Comparison of ENCODE assay signal across 38 cellular contexts in genomic region chr15:45143946-45144345, GRCh38. TPM values are rescaled to one million over a fixed set of nuclear protein-coding genes. Genes with fewer than 3 reads are reported as not detected.
"Had no signal": no experiment of that assay in that cellular context is flagged by ENCODE, and none has a peak within 500 bp of the region (broad histone marks: within the 10 kb centered on the region; RNA-seq: fewer than 3 reads in every experiment).

No MANE protein-coding gene starts in this region.

- H3K36me3 ChIP-seq: ascending aorta, cardiac muscle cell had no signal

- ATAC-seq: activated CD8-positive, alpha-beta T cell treated with anti-CD3 and anti-CD28 coated beads for 36 hours; activated naive CD8-positive, alpha-beta T cell treated with anti-CD3 and anti-CD28 coated beads, Interleukin-2, amount 50 U/mL, for 24 hours; activated T-cell treated with anti-CD3 and anti-CD28 coated beads, Interleukin-2, amount 50 U/mL, for 4 hours; activated T-cell treated with anti-CD3 and anti-CD28 coated beads, Interleukin-2, amount 50 U/mL, for 72 hours; activated T-helper 17 cell treated with anti-CD3 and anti-CD28 coated beads, Interleukin-2, amount 50 U/mL, for 72 hours had no signal

- H3K27me3 ChIP-seq: ascending aorta had no signal

- H3K27me3 Mint-ChIP-seq: activated B cell treated with CpG ODN at 0.5 μM for 24 hours; activated CD4-positive, alpha-beta memory T cell treated with anti-CD3 and anti-CD28 coated beads for 36 hours; activated CD4-positive, alpha-beta T cell treated with anti-CD3 and anti-CD28 coated beads, Interleukin-2, amount 10 ng/mL, durations not matched to agents 24 days and 14 days; activated CD8-positive, alpha-beta T cell treated with anti-CD3 and anti-CD28 coated beads for 36 hours; activated naive CD4-positive, alpha-beta T cell treated with anti-CD3 and anti-CD28 coated beads, Interleukin-2, amount 50 U/mL, for 24 hours; activated naive CD8-positive, alpha-beta T cell; activated naive CD8-positive, alpha-beta T cell treated with anti-CD3 and anti-CD28 coated beads, Interleukin-2, amount 10 ng/mL, durations not matched to agents 7 days and 5 days; activated naive CD8-positive, alpha-beta T cell treated with anti-CD3 and anti-CD28 coated beads, Interleukin-2, amount 50 U/mL, for 24 hours; activated T-helper 17 cell treated with anti-CD3 and anti-CD28 coated beads, Interleukin-2, amount 50 U/mL, for 72 hours; central memory CD8-positive, alpha-beta T cell had no signal

- H3K36me3 Mint-ChIP-seq: activated CD4-positive, alpha-beta memory T cell treated with anti-CD3 and anti-CD28 coated beads for 36 hours; activated naive CD4-positive, alpha-beta T cell treated with anti-CD3 and anti-CD28 coated beads, Interleukin-2, amount 50 U/mL, for 24 hours; activated naive CD8-positive, alpha-beta T cell; activated naive CD8-positive, alpha-beta T cell treated with anti-CD3 and anti-CD28 coated beads, Interleukin-2, amount 10 ng/mL, durations not matched to agents 7 days and 5 days; brain had no signal

- H3K9me3 Mint-ChIP-seq: activated B cell treated with CpG ODN at 0.5 μM for 24 hours; activated CD4-positive, alpha-beta memory T cell treated with anti-CD3 and anti-CD28 coated beads for 36 hours; activated CD4-positive, alpha-beta T cell treated with anti-CD3 and anti-CD28 coated beads, Interleukin-2, amount 10 ng/mL, durations not matched to agents 24 days and 14 days; activated CD8-positive, alpha-beta T cell treated with anti-CD3 and anti-CD28 coated beads for 36 hours; activated naive CD4-positive, alpha-beta T cell treated with anti-CD3 and anti-CD28 coated beads for 36 hours; activated naive CD4-positive, alpha-beta T cell treated with anti-CD3 and anti-CD28 coated beads, Interleukin-2, amount 50 U/mL, for 24 hours; activated naive CD8-positive, alpha-beta T cell treated with anti-CD3 and anti-CD28 coated beads, Interleukin-2, amount 10 ng/mL, durations not matched to agents 7 days and 5 days; activated naive CD8-positive, alpha-beta T cell treated with anti-CD3 and anti-CD28 coated beads, Interleukin-2, amount 50 U/mL, for 24 hours; activated T-cell treated with anti-CD3 and anti-CD28 coated beads, Interleukin-2, amount 50 U/mL, for 4 hours; activated T-cell treated with anti-CD3 and anti-CD28 coated beads, Interleukin-2, amount 50 U/mL, for 72 hours; activated T-helper 1 cell treated with anti-CD3 and anti-CD28 coated beads, Interleukin-12 subunit alpha, Interleukin-12 subunit beta, Interleukin-2, Interleukin-4 antibody, amounts not matched to agents 30 ng/mL and 10 ng/mL and 1 ng/mL, durations not matched to agents 14 hours and 24 hours and 36 hours; activated T-helper 17 cell treated with anti-CD3 and anti-CD28 coated beads, Interleukin-2, amount 50 U/mL, for 72 hours; brain; central memory CD8-positive, alpha-beta T cell; T-helper 1 cell treated with Interleukin-12 subunit alpha and Interleukin-12 subunit beta and Interleukin-4 antibody, amounts not matched to agents 30 μg/mL and 1 μg/mL, for 36 hours; T-helper 2 cell treated with Interferon-gamma antibody and Interleukin-4, amounts not matched to agents 5 μg/mL and 100 μg/mL, for 36 hours had no signal

- H3K4me1 ChIP-seq: ascending aorta had no signal

- H3K4me3 ChIP-seq: ascending aorta, cardiac muscle cell had no signal

- H3K9me3 ChIP-seq: ascending aorta had no signal

- DNase-seq: activated B cell treated with CpG ODN at 0.5 μM for 24 hours; activated CD4-positive, alpha-beta memory T cell treated with anti-CD3 and anti-CD28 coated beads for 36 hours; activated CD4-positive, alpha-beta T cell treated with anti-CD3 and anti-CD28 coated beads for 4 hours; activated CD4-positive, alpha-beta T cell treated with anti-CD3 and anti-CD28 coated beads, Interleukin-2, amount 10 ng/mL, durations not matched to agents 24 days and 14 days; activated CD4-positive, alpha-beta T cell treated with anti-CD3 and anti-CD28 coated beads, Interleukin-2, amount 50 U/mL, for 1 hour; activated CD4-positive, alpha-beta T cell treated with anti-CD3 and anti-CD28 coated beads, Interleukin-2, amount 50 U/mL, for 4 hours; activated CD4-positive, CD25-positive, alpha-beta regulatory T cell treated with anti-CD3 and anti-CD28 coated beads, Interleukin-2, amount 50 U/mL, for 72 hours; activated CD8-positive, alpha-beta memory T cell treated with anti-CD3 and anti-CD28 coated beads, Interleukin-2, amount 50 U/mL, for 4 hours; activated CD8-positive, alpha-beta T cell treated with anti-CD3 and anti-CD28 coated beads for 36 hours; activated effector memory CD4-positive, alpha-beta T cell treated with anti-CD3 and anti-CD28 coated beads, Interleukin-2, amount 50 U/mL, for 16 hours; activated gamma-delta T cell treated with Interleukin-2 at 50 U/mL for 16 hours; activated naive CD4-positive, alpha-beta T cell; activated naive CD4-positive, alpha-beta T cell treated with anti-CD3 and anti-CD28 coated beads for 36 hours; activated naive CD8-positive, alpha-beta T cell treated with anti-CD3 and anti-CD28 coated beads, Interleukin-2, amount 10 ng/mL, durations not matched to agents 7 days and 5 days; activated naive CD8-positive, alpha-beta T cell treated with anti-CD3 and anti-CD28 coated beads, Interleukin-2, amount 50 U/mL, for 24 hours; activated T-cell treated with anti-CD3 and anti-CD28 coated beads for 4 hours; activated T-cell treated with anti-CD3 and anti-CD28 coated beads, Interleukin-2, amount 50 U/mL, for 1 hour; activated T-cell treated with anti-CD3 and anti-CD28 coated beads, Interleukin-2, amount 50 U/mL, for 4 hours; activated T-cell treated with anti-CD3 and anti-CD28 coated beads, Interleukin-2, amount 50 U/mL, for 72 hours; amygdala; anterior cingulate cortex; cerebellar nuclear complex; T-helper 1 cell; T-helper 2 cell; T-helper 9 cell had no signal

- H3K27ac ChIP-seq: ascending aorta, cardiac muscle cell, VCaP had no signal

- H3K4me3 Mint-ChIP-seq: activated B cell treated with CpG ODN at 0.5 μM for 24 hours; activated CD4-positive, alpha-beta memory T cell treated with anti-CD3 and anti-CD28 coated beads for 36 hours; activated CD4-positive, alpha-beta T cell treated with anti-CD3 and anti-CD28 coated beads, Interleukin-2, amount 10 ng/mL, durations not matched to agents 24 days and 14 days; activated CD8-positive, alpha-beta T cell treated with anti-CD3 and anti-CD28 coated beads for 36 hours; activated naive CD4-positive, alpha-beta T cell treated with anti-CD3 and anti-CD28 coated beads for 36 hours; activated naive CD4-positive, alpha-beta T cell treated with anti-CD3 and anti-CD28 coated beads, Interleukin-2, amount 50 U/mL, for 24 hours; activated naive CD8-positive, alpha-beta T cell; activated naive CD8-positive, alpha-beta T cell treated with anti-CD3 and anti-CD28 coated beads, Interleukin-2, amount 10 ng/mL, durations not matched to agents 7 days and 5 days; activated naive CD8-positive, alpha-beta T cell treated with anti-CD3 and anti-CD28 coated beads, Interleukin-2, amount 50 U/mL, for 24 hours; activated T-cell treated with anti-CD3 and anti-CD28 coated beads, Interleukin-2, amount 50 U/mL, for 4 hours; activated T-cell treated with anti-CD3 and anti-CD28 coated beads, Interleukin-2, amount 50 U/mL, for 72 hours; activated T-helper 1 cell treated with anti-CD3 and anti-CD28 coated beads, Interleukin-12 subunit alpha, Interleukin-12 subunit beta, Interleukin-2, Interleukin-4 antibody, amounts not matched to agents 30 ng/mL and 10 ng/mL and 1 ng/mL, durations not matched to agents 14 hours and 24 hours and 36 hours; activated T-helper 17 cell treated with anti-CD3 and anti-CD28 coated beads, Interleukin-2, amount 50 U/mL, for 72 hours; brain; central memory CD8-positive, alpha-beta T cell; T-helper 1 cell treated with Interleukin-12 subunit alpha and Interleukin-12 subunit beta and Interleukin-4 antibody, amounts not matched to agents 30 μg/mL and 1 μg/mL, for 36 hours; T-helper 2 cell treated with Interferon-gamma antibody and Interleukin-4, amounts not matched to agents 5 μg/mL and 100 μg/mL, for 36 hours had no signal

- H3K4me1 Mint-ChIP-seq: activated B cell treated with CpG ODN at 0.5 μM for 24 hours; activated CD4-positive, alpha-beta T cell treated with anti-CD3 and anti-CD28 coated beads, Interleukin-2, amount 10 ng/mL, durations not matched to agents 24 days and 14 days; activated naive CD4-positive, alpha-beta T cell treated with anti-CD3 and anti-CD28 coated beads, Interleukin-2, amount 50 U/mL, for 24 hours; activated naive CD8-positive, alpha-beta T cell treated with anti-CD3 and anti-CD28 coated beads, Interleukin-2, amount 10 ng/mL, durations not matched to agents 7 days and 5 days; activated naive CD8-positive, alpha-beta T cell treated with anti-CD3 and anti-CD28 coated beads, Interleukin-2, amount 50 U/mL, for 24 hours; activated T-helper 17 cell treated with anti-CD3 and anti-CD28 coated beads, Interleukin-2, amount 50 U/mL, for 72 hours; brain had no signal

- H3K27ac Mint-ChIP-seq: activated B cell treated with CpG ODN at 0.5 μM for 24 hours; activated CD4-positive, alpha-beta memory T cell treated with anti-CD3 and anti-CD28 coated beads for 36 hours; activated CD4-positive, alpha-beta T cell treated with anti-CD3 and anti-CD28 coated beads, Interleukin-2, amount 10 ng/mL, durations not matched to agents 24 days and 14 days; activated CD8-positive, alpha-beta T cell treated with anti-CD3 and anti-CD28 coated beads for 36 hours; activated naive CD4-positive, alpha-beta T cell treated with anti-CD3 and anti-CD28 coated beads for 36 hours; activated naive CD4-positive, alpha-beta T cell treated with anti-CD3 and anti-CD28 coated beads, Interleukin-2, amount 50 U/mL, for 24 hours; activated naive CD8-positive, alpha-beta T cell; activated naive CD8-positive, alpha-beta T cell treated with anti-CD3 and anti-CD28 coated beads, Interleukin-2, amount 10 ng/mL, durations not matched to agents 7 days and 5 days; activated naive CD8-positive, alpha-beta T cell treated with anti-CD3 and anti-CD28 coated beads, Interleukin-2, amount 50 U/mL, for 24 hours; activated T-cell treated with anti-CD3 and anti-CD28 coated beads, Interleukin-2, amount 50 U/mL, for 72 hours; activated T-helper 1 cell treated with anti-CD3 and anti-CD28 coated beads, Interleukin-12 subunit alpha, Interleukin-12 subunit beta, Interleukin-2, Interleukin-4 antibody, amounts not matched to agents 30 ng/mL and 10 ng/mL and 1 ng/mL, durations not matched to agents 14 hours and 24 hours and 36 hours; activated T-helper 17 cell treated with anti-CD3 and anti-CD28 coated beads, Interleukin-2, amount 50 U/mL, for 72 hours; brain; T-helper 1 cell treated with Interleukin-12 subunit alpha and Interleukin-12 subunit beta and Interleukin-4 antibody, amounts not matched to agents 30 μg/mL and 1 μg/mL, for 36 hours; T-helper 2 cell treated with Interferon-gamma antibody and Interleukin-4, amounts not matched to agents 5 μg/mL and 100 μg/mL, for 36 hours had no signal

RNA-seq across cellular contexts. Expression of gene DUOX1, which starts 14.2 kb away (rescaled TPM):
- total RNA-seq: activated CD8-positive, alpha-beta T cell treated with anti-CD3 and anti-CD28 coated beads for 36 hours; activated naive CD8-positive, alpha-beta T cell treated with anti-CD3 and anti-CD28 coated beads, Interleukin-2, amount 10 ng/mL, durations not matched to agents 7 days and 5 days had no signal

RNA-seq across cellular contexts. Expression of gene DUOXA1, which starts 14.3 kb away (rescaled TPM):
- total RNA-seq: activated CD4-positive, alpha-beta T cell treated with anti-CD3 and anti-CD28 coated beads, Interleukin-2, amount 10 ng/mL, durations not matched to agents 24 days and 14 days; activated CD8-positive, alpha-beta memory T cell treated with anti-CD3 and anti-CD28 coated beads for 36 hours; activated CD8-positive, alpha-beta T cell treated with anti-CD3 and anti-CD28 coated beads for 36 hours; activated naive CD4-positive, alpha-beta T cell treated with anti-CD3 and anti-CD28 coated beads for 36 hours; activated T-helper 1 cell treated with anti-CD3 and anti-CD28 coated beads, Interleukin-12 subunit alpha, Interleukin-12 subunit beta, Interleukin-2, Interleukin-4 antibody, amounts not matched to agents 30 ng/mL and 10 ng/mL and 1 ng/mL, durations not matched to agents 14 hours and 24 hours and 36 hours had no signal
- polyA plus RNA-seq: cardiac muscle cell had no signal

RNA-seq across cellular contexts. Expression of gene DUOXA2, which starts 29.8 kb away (rescaled TPM):
- total RNA-seq: activated B cell treated with CpG ODN at 0.5 μM for 24 hours; activated CD4-positive, alpha-beta memory T cell treated with anti-CD3 and anti-CD28 coated beads for 36 hours; activated CD4-positive, alpha-beta T cell treated with anti-CD3 and anti-CD28 coated beads, Interleukin-2, amount 10 ng/mL, durations not matched to agents 24 days and 14 days; activated CD8-positive, alpha-beta memory T cell treated with anti-CD3 and anti-CD28 coated beads for 36 hours; activated CD8-positive, alpha-beta T cell treated with anti-CD3 and anti-CD28 coated beads for 36 hours; activated naive CD4-positive, alpha-beta T cell treated with anti-CD3 and anti-CD28 coated beads for 36 hours; activated naive CD8-positive, alpha-beta T cell treated with anti-CD3 and anti-CD28 coated beads, Interleukin-2, amount 10 ng/mL, durations not matched to agents 7 days and 5 days; activated T-cell treated with anti-CD3 and anti-CD28 coated beads, Interleukin-2, amount 50 U/mL, for 4 hours; activated T-cell treated with anti-CD3 and anti-CD28 coated beads, Interleukin-2, amount 50 U/mL, for 72 hours; activated T-helper 1 cell treated with anti-CD3 and anti-CD28 coated beads, Interleukin-12 subunit alpha, Interleukin-12 subunit beta, Interleukin-2, Interleukin-4 antibody, amounts not matched to agents 30 ng/mL and 10 ng/mL and 1 ng/mL, durations not matched to agents 14 hours and 24 hours and 36 hours; bronchial epithelial cell; cardiac muscle cell had no signal
- polyA plus RNA-seq: cardiac muscle cell had no signal

RNA-seq across cellular contexts. Expression of gene DUOX2, which starts 30.0 kb away (rescaled TPM):
- total RNA-seq: activated B cell treated with CpG ODN at 0.5 μM for 24 hours; activated CD4-positive, alpha-beta T cell treated with anti-CD3 and anti-CD28 coated beads, Interleukin-2, amount 10 ng/mL, durations not matched to agents 24 days and 14 days; activated naive CD4-positive, alpha-beta T cell treated with anti-CD3 and anti-CD28 coated beads for 36 hours; activated naive CD8-positive, alpha-beta T cell treated with anti-CD3 and anti-CD28 coated beads, Interleukin-2, amount 10 ng/mL, durations not matched to agents 7 days and 5 days; activated T-helper 1 cell treated with anti-CD3 and anti-CD28 coated beads, Interleukin-12 subunit alpha, Interleukin-12 subunit beta, Interleukin-2, Interleukin-4 antibody, amounts not matched to agents 30 ng/mL and 10 ng/mL and 1 ng/mL, durations not matched to agents 14 hours and 24 hours and 36 hours had no signal
